1 cellular context compared by ENCODE assay signal in the genomic region with DNA sequence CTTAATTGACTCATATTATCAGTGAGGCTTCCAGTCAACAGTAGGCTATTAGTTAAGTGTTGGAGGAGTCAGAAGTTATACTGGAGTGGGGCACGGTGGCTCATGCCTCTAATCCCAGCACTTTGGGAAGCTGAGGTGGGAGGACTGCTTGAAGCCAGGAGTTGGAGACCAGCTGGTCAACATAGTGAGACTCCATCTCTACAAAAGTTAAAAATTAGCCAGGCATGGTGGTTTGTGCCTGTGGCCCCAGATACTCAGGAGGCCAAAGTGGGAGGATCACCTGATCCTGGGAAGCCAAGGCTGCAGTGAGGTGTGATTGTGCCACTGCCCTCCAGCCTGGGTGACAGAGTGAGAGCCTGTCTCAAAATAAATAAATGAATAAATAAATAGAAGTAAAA.
TF ChIP-seq lines count a peak whose summit lies in the region.

No MANE protein-coding gene starts in this region.

TF ChIP-seq in HepG2, 621 proteins besides CTCF, POLR2A, EP300 and RAD21 (continues in another document):
- no peak for TF ChIP-seq ZBTB4 (CRISPR knock-in tag; IDR thresholded peaks at IDR 0.05; ENCODE audit: borderline replicate concordance)
- TF ChIP-seq ZKSCAN8 (CRISPR knock-in tag; IDR thresholded peaks at IDR 0.05; ENCODE audit: borderline replicate concordance): 0 out of 2 replicates have a peak, but pooled peaks have one; percentile 15
- TF ChIP-seq NPAS2 (CRISPR knock-in tag; IDR thresholded peaks at IDR 0.05; ENCODE audit: borderline replicate concordance): no peak
- 0 out of 2 replicates have a peak, but pooled peaks have one; percentile 21 for TF ChIP-seq PITX1 (CRISPR knock-in tag; IDR thresholded peaks at IDR 0.05)
- TF ChIP-seq, protein P1, sequence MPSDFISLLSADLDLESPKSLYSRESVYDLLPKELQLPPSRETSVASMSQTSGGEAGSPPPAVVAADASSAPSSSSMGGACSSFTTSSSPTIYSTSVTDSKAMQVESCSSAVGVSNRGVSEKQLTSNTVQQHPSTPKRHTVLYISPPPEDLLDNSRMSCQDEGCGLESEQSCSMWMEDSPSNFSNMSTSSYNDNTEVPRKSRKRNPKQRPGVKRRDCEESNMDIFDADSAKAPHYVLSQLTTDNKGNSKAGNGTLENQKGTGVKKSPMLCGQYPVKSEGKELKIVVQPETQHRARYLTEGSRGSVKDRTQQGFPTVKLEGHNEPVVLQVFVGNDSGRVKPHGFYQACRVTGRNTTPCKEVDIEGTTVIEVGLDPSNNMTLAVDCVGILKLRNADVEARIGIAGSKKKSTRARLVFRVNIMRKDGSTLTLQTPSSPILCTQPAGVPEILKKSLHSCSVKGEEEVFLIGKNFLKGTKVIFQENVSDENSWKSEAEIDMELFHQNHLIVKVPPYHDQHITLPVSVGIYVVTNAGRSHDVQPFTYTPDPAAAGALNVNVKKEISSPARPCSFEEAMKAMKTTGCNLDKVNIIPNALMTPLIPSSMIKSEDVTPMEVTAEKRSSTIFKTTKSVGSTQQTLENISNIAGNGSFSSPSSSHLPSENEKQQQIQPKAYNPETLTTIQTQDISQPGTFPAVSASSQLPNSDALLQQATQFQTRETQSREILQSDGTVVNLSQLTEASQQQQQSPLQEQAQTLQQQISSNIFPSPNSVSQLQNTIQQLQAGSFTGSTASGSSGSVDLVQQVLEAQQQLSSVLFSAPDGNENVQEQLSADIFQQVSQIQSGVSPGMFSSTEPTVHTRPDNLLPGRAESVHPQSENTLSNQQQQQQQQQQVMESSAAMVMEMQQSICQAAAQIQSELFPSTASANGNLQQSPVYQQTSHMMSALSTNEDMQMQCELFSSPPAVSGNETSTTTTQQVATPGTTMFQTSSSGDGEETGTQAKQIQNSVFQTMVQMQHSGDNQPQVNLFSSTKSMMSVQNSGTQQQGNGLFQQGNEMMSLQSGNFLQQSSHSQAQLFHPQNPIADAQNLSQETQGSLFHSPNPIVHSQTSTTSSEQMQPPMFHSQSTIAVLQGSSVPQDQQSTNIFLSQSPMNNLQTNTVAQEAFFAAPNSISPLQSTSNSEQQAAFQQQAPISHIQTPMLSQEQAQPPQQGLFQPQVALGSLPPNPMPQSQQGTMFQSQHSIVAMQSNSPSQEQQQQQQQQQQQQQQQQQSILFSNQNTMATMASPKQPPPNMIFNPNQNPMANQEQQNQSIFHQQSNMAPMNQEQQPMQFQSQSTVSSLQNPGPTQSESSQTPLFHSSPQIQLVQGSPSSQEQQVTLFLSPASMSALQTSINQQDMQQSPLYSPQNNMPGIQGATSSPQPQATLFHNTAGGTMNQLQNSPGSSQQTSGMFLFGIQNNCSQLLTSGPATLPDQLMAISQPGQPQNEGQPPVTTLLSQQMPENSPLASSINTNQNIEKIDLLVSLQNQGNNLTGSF (CRISPR knock-in tag; IDR thresholded peaks at IDR 0.05): no peak
- no peak for TF ChIP-seq MAFK (conservative IDR thresholded peaks at IDR 0.05 in 1 of 2, IDR thresholded peaks at IDR 0.05 in 1 of 2; ENCODE audit: low read length in 2 of 2)
- peak; percentile 47 for TF ChIP-seq PATZ1 (CRISPR knock-in tag; IDR thresholded peaks at IDR 0.05)
- TF ChIP-seq SOX5 (CRISPR knock-in tag; IDR thresholded peaks at IDR 0.05; ENCODE audit: borderline replicate concordance): peak; percentile 54; the same call in 1 of the 2 replicates
- TF ChIP-seq ZSCAN20 (CRISPR knock-in tag; IDR thresholded peaks at IDR 0.05; ENCODE audit: borderline replicate concordance): no peak
- 0 out of 2 replicates have a peak, but pooled peaks have one; percentile 13 for TF ChIP-seq MIXL1 (CRISPR knock-in tag; IDR thresholded peaks at IDR 0.05)
- no peak for TF ChIP-seq ZNF749 (CRISPR knock-in tag; IDR thresholded peaks at IDR 0.05; ENCODE audit: borderline replicate concordance)
- no peak for TF ChIP-seq BATF2 (CRISPR knock-in tag; IDR thresholded peaks at IDR 0.05)
- peak; percentile 29; the same call in 1 of the 2 replicates for TF ChIP-seq MAX (IDR thresholded peaks at IDR 0.05)
- no peak for TF ChIP-seq FOXP1 (IDR thresholded peaks at IDR 0.05)
- 0 out of 2 replicates have a peak, but pooled peaks have one; percentile 42 for TF ChIP-seq FOXP1 (CRISPR knock-in tag; IDR thresholded peaks at IDR 0.05)
- peak; percentile 18; the same call in 1 of the 2 replicates for TF ChIP-seq HNF4A (CRISPR knock-in tag; IDR thresholded peaks at IDR 0.05)
- TF ChIP-seq GTF2F1 (IDR thresholded peaks at IDR 0.05; ENCODE audit: low read length): no peak
- no peak for TF ChIP-seq HNRNPUL1 (IDR thresholded peaks at IDR 0.05; ENCODE audit: low read depth, low read length)
- peak; percentile 80 for TF ChIP-seq PAXIP1 (CRISPR knock-in tag; conservative IDR thresholded peaks at IDR 0.05)
- TF ChIP-seq SP5 (CRISPR knock-in tag; IDR thresholded peaks at IDR 0.05; ENCODE audit: borderline replicate concordance, low read depth): peak; percentile 73; the same call in 1 of the 2 replicates
- TF ChIP-seq JDP2 (CRISPR knock-in tag; IDR thresholded peaks at IDR 0.05; ENCODE audit: borderline replicate concordance): no peak
- 0 out of 2 replicates have a peak, but pooled peaks have one; percentile 12 for TF ChIP-seq PPARG (CRISPR knock-in tag; conservative IDR thresholded peaks at IDR 0.05)
- no peak for TF ChIP-seq EHMT2 (IDR thresholded peaks at IDR 0.05; ENCODE audit: borderline replicate concordance, low read depth, low read length)
- peak; percentile 20 for TF ChIP-seq TEAD3 (CRISPR knock-in tag; optimal IDR thresholded peaks at IDR 0.05; ENCODE audit: borderline replicate concordance)
- no peak for TF ChIP-seq KDM1A (CRISPR knock-in tag; IDR thresholded peaks at IDR 0.05)
- no peak for TF ChIP-seq RERE (CRISPR knock-in tag; IDR thresholded peaks at IDR 0.05; ENCODE audit: low read depth)
- TF ChIP-seq HINFP (CRISPR knock-in tag; IDR thresholded peaks at IDR 0.05; ENCODE audit: low read depth): no peak
- no peak for TF ChIP-seq HMG20A (CRISPR knock-in tag; IDR thresholded peaks at IDR 0.05; ENCODE audit: borderline replicate concordance)
- no peak for TF ChIP-seq POLR2AphosphoS5 (IDR thresholded peaks at IDR 0.05; ENCODE audit: low read depth, low read length)
